In genomic region chr9:127987103-127987614, GRCh38 we compare ENCODE assay signal across 1 cellular context.
TF ChIP-seq lines count a peak whose summit lies in the region.

No MANE protein-coding gene starts in this region.

TF ChIP-seq in liver, 16 proteins besides CTCF, POLR2A, EP300 and RAD21 (continued from another document):
- peak; percentile 84 for TF ChIP-seq ZBTB33 (IDR thresholded peaks at IDR 0.05)
- peak; percentile 78 for TF ChIP-seq YY1 (IDR thresholded peaks at IDR 0.05)
